ENCODE assay signal across 8 cellular contexts in genomic region chrX:136766785-136767103, GRCh38. TPM values are rescaled to one million over a fixed set of nuclear protein-coding genes. Genes with fewer than 3 reads are reported as not detected.
DNase-seq lines count a peak whose midpoint lies in the region; ATAC-seq, FAIRE-seq and TF ChIP-seq lines count a peak whose summit lies in the region.

No MANE protein-coding gene starts in this region.

- peaks cover 64% of the 10 kb centered on the region for H3K4me1 Mint-ChIP-seq in activated T-cell treated with anti-CD3 and anti-CD28 coated beads, Interleukin-2, amount 50 U/mL, for 72 hours (ENCODE audit: low read depth)
- peaks cover 7% of the 10 kb centered on the region for H3K4me1 Mint-ChIP-seq in astrocyte (ENCODE audit: low read depth, unreplicated experiment)

- no peaks in the 10 kb centered on the region for H3K9me3 ChIP-seq in astrocyte (ENCODE audit: insufficient read depth, low read depth, low read length)
- H3K9me3 ChIP-seq in left lung, result no peaks in the 10 kb centered on the region
- H3K9me3 ChIP-seq in upper lobe of right lung, result no peaks in the 10 kb centered on the region

- H3K27me3 ChIP-seq in astrocyte (ENCODE audit: insufficient read depth, low read length) (no peaks in the 10 kb centered on the region), left lung (no peaks in the 10 kb centered on the region), upper lobe of right lung (no peaks in the 10 kb centered on the region)

- H3K27me3 Mint-ChIP-seq in activated T-cell treated with anti-CD3 and anti-CD28 coated beads, Interleukin-2, amount 50 U/mL, for 72 hours (ENCODE audit: low read depth), result no peaks in the 10 kb centered on the region
- no peaks in the 10 kb centered on the region for H3K27me3 Mint-ChIP-seq in astrocyte (ENCODE audit: low read depth, unreplicated experiment)

- DNase-seq in activated T-cell treated with anti-CD3 and anti-CD28 coated beads, Interleukin-2, amount 50 U/mL, for 72 hours, result no peak
- DNase-seq in activated T-cell treated with anti-CD3 and anti-CD28 coated beads, Interleukin-2, amount 50 U/mL, for 48 hours, result no peak
- DNase-seq in astrocyte (ENCODE audit: low read depth) (no peak), left lung (no peak), upper lobe of right lung (no peak), NCI-H2029 treated with DMSO at 0.1 percent for 48 hours (lab: John Stamatoyannopoulos, UW) (no peak)

- peak overlapping the region; percentile 79 for H3K9ac ChIP-seq in astrocyte (ENCODE audit: low read length)

- peak overlapping the region; percentile 79 to 81 for H3K4me3 Mint-ChIP-seq in activated T-cell treated with anti-CD3 and anti-CD28 coated beads, Interleukin-2, amount 50 U/mL, for 72 hours
- peak overlapping the region; percentile 78 for H3K4me3 Mint-ChIP-seq in astrocyte (ENCODE audit: unreplicated experiment)

- H3K36me3 ChIP-seq in astrocyte (ENCODE audit: insufficient read depth, low read length), result no peaks in the 10 kb centered on the region
- no peaks in the 10 kb centered on the region for H3K36me3 ChIP-seq in left lung
- no peaks in the 10 kb centered on the region for H3K36me3 ChIP-seq in upper lobe of right lung

- intact Hi-C loops in left lung (cut with DNase I), result no loop called here
- intact Hi-C loops in upper lobe of right lung (cut with DNase I), result no loop called here

- no peak overlapping the region for H3K27ac Mint-ChIP-seq in activated T-cell treated with anti-CD3 and anti-CD28 coated beads, Interleukin-2, amount 50 U/mL, for 72 hours
- no peak overlapping the region for H3K27ac Mint-ChIP-seq in astrocyte (ENCODE audit: unreplicated experiment)

- ATAC-seq in activated T-cell treated with anti-CD3 and anti-CD28 coated beads, Interleukin-2, amount 50 U/mL, for 72 hours (replicated peaks in 1 of 2), result no peak
- ATAC-seq in left lung, result peak; percentile 19
- ATAC-seq in upper lobe of right lung, result peak; percentile 5
- ATAC-seq in HG03378 (IDR thresholded peaks at IDR 0.05; ENCODE audit: unreplicated experiment), result no peak
- no peak for ATAC-seq in GM21515 (IDR thresholded peaks at IDR 0.05; ENCODE audit: unreplicated experiment)

- no peaks in the 10 kb centered on the region for H3K9me3 Mint-ChIP-seq in activated T-cell treated with anti-CD3 and anti-CD28 coated beads, Interleukin-2, amount 50 U/mL, for 72 hours
- H3K9me3 Mint-ChIP-seq in astrocyte (ENCODE audit: unreplicated experiment), result no peaks in the 10 kb centered on the region

- H2AFZ ChIP-seq in astrocyte (ENCODE audit: low read depth, low read length), result peak overlapping the region; percentile 83

- H3K4me3 ChIP-seq in astrocyte (ENCODE audit: insufficient read depth, low read depth, low read length) (peak overlapping the region; percentile 61), left lung (peak overlapping the region; percentile 39 to 53), upper lobe of right lung (peak overlapping the region; percentile 58)

- H3K4me2 ChIP-seq in astrocyte (ENCODE audit: low read length), result peak overlapping the region; percentile 85

- H3K27ac ChIP-seq in astrocyte (ENCODE audit: low read depth, low read length) (peak overlapping the region; percentile 50), left lung (peak overlapping the region; percentile 82 to 92), upper lobe of right lung (peak overlapping the region; percentile 84)

- TF ChIP-seq CTCF in astrocyte (IDR thresholded peaks at IDR 0.05; ENCODE audit: insufficient read depth, low read depth, low read length) (no peak), left lung (IDR thresholded peaks at IDR 0.05) (no peak), upper lobe of right lung (IDR thresholded peaks at IDR 0.05) (no peak)

- no peak for FAIRE-seq in astrocyte (lab: Jason Lieb, UNC)

- no peaks in the 10 kb centered on the region for H4K20me1 ChIP-seq in astrocyte (ENCODE audit: insufficient read depth, low read length)

- H3K4me1 ChIP-seq in astrocyte (ENCODE audit: insufficient read depth, low read length) (peaks cover 13% of the 10 kb centered on the region), left lung (peaks cover 0 to 21% of the 10 kb centered on the region in 2 donors), upper lobe of right lung (no peaks in the 10 kb centered on the region)

- H3K79me2 ChIP-seq in astrocyte (ENCODE audit: insufficient read depth, low read length), result no peaks in the 10 kb centered on the region

- peaks cover 4 to 5% of the 10 kb centered on the region in 2 donors for H3K36me3 Mint-ChIP-seq in activated T-cell treated with anti-CD3 and anti-CD28 coated beads, Interleukin-2, amount 50 U/mL, for 72 hours (ENCODE audit: insufficient read depth in 2 of 2)
- no peaks in the 10 kb centered on the region for H3K36me3 Mint-ChIP-seq in astrocyte (ENCODE audit: low read depth, unreplicated experiment)

RNA-seq across cellular contexts. Expression of gene ARHGEF6, which starts 14.0 kb away (rescaled TPM):
- 10 to 100 TPM; 85.6 to 91.1 TPM for total RNA-seq in activated T-cell treated with anti-CD3 and anti-CD28 coated beads, Interleukin-2, amount 50 U/mL, for 72 hours
- total RNA-seq in astrocyte (4.7 and 6.1 TPM in 2 replicates), left lung (10 to 100 TPM; 11.9 to 18.0 TPM), upper lobe of right lung (42.8 TPM)

Comparison
In these comparisons a context has a peak if more than half of its experiments do, and no peak if none do; other contexts are left out.
1. ATAC-seq: peak in left lung (single experiment) and upper lobe of right lung (single experiment); none in activated T-cell treated with anti-CD3 and anti-CD28 coated beads, Interleukin-2, amount 50 U/mL, for 72 hours (0 of 2), HG03378 (single experiment) and GM21515 (single experiment).
2. Peak in every context shown above with its lines, with median percentiles within 50 percentile points of each other: H3K27ac ChIP-seq and H3K4me3 ChIP-seq.